ENCODE assay signal across 10 cellular contexts in genomic region chr7:130939285-130940095, GRCh38.
DNase-seq lines count a peak whose midpoint lies in the region; ATAC-seq and TF ChIP-seq lines count a peak whose summit lies in the region.
"Had no signal": no experiment of that assay in that cellular context is flagged by ENCODE, and none has a peak within 500 bp of the region (broad histone marks: within the 10 kb centered on the region; RNA-seq: fewer than 3 reads in every experiment).

No MANE protein-coding gene starts in this region.

- H3K4me3 ChIP-seq in tibial nerve: peak overlapping the region; percentile 16 to 49 (median 21)
- H3K4me3 ChIP-seq: lung had no signal

- no peak for DNase-seq in activated naive CD4-positive, alpha-beta T cell treated with anti-CD3 and anti-CD28 coated beads for 36 hours
- DNase-seq in activated naive CD4-positive, alpha-beta T cell treated with anti-CD3 and anti-CD28 coated beads, Interleukin-2, amount 50 U/mL, for 16 hours: no peak
- no peak for DNase-seq in activated naive CD8-positive, alpha-beta T cell treated with anti-CD3 and anti-CD28 coated beads, Interleukin-2, amount 50 U/mL, for 24 hours
- DNase-seq in kidney glomerular epithelial cell (lab: John Stamatoyannopoulos, UW) (peak; percentile 64), tibial nerve (ENCODE audit: low spot score in 2 of 2) (no peak), COLO829 (ENCODE audit: low spot score) (no peak), T1000 (lab: John Stamatoyannopoulos, UW) (no peak)
- no peak for DNase-seq in stimulated activated CD4-positive, alpha-beta T cell treated with anti-CD3 and anti-CD28 coated beads, Interleukin-1b, Interleukin-23, amount 100 ng/mL, for 48 hours
- DNase-seq: OCI-M1 had no signal

- H3K4me1 Mint-ChIP-seq in activated naive CD4-positive, alpha-beta T cell treated with anti-CD3 and anti-CD28 coated beads for 36 hours (ENCODE audit: low read depth): peaks cover 88% of the 10 kb centered on the region
- peaks cover 94% of the 10 kb centered on the region for H3K4me1 Mint-ChIP-seq in activated naive CD8-positive, alpha-beta T cell treated with anti-CD3 and anti-CD28 coated beads, Interleukin-2, amount 50 U/mL, for 24 hours

- TF ChIP-seq POLR2A in tibial nerve (IDR thresholded peaks at IDR 0.05): no peak

- H3K27ac ChIP-seq in tibial nerve: peak overlapping the region; percentile 8 to 92 (median 86)

- intact Hi-C loops in activated naive CD4-positive, alpha-beta T cell treated with anti-CD3 and anti-CD28 coated beads for 36 hours (cut with micrococcal nuclease): no loop called here

- WGBS in tibial nerve, 2 donors: 33 to 44% methylated on average over 3 of the region's 3 CpGs

- H3K9me3 Mint-ChIP-seq in activated naive CD4-positive, alpha-beta T cell treated with anti-CD3 and anti-CD28 coated beads for 36 hours: no peaks in the 10 kb centered on the region
- no peaks in the 10 kb centered on the region for H3K9me3 Mint-ChIP-seq in activated naive CD8-positive, alpha-beta T cell treated with anti-CD3 and anti-CD28 coated beads, Interleukin-2, amount 50 U/mL, for 24 hours

- H3K36me3 ChIP-seq in tibial nerve: peaks cover 0 to 15% (median 0%) of the 10 kb centered on the region in 3 donors

- H3K36me3 Mint-ChIP-seq in activated naive CD4-positive, alpha-beta T cell treated with anti-CD3 and anti-CD28 coated beads for 36 hours (ENCODE audit: low read depth): peaks cover 83% of the 10 kb centered on the region
- H3K36me3 Mint-ChIP-seq in activated naive CD8-positive, alpha-beta T cell treated with anti-CD3 and anti-CD28 coated beads, Interleukin-2, amount 50 U/mL, for 24 hours (ENCODE audit: low read depth): peaks cover 88% of the 10 kb centered on the region

- H3K27ac Mint-ChIP-seq in activated naive CD4-positive, alpha-beta T cell treated with anti-CD3 and anti-CD28 coated beads for 36 hours: peak overlapping the region; percentile 81
- peak overlapping the region; percentile 94 for H3K27ac Mint-ChIP-seq in activated naive CD8-positive, alpha-beta T cell treated with anti-CD3 and anti-CD28 coated beads, Interleukin-2, amount 50 U/mL, for 24 hours

- TF ChIP-seq EP300 in tibial nerve (IDR thresholded peaks at IDR 0.05): no peak

- CTCF ChIA-PET in activated naive CD4-positive, alpha-beta T cell treated with anti-CD3 and anti-CD28 coated beads for 36 hours (lab: Charles Lee): interaction anchor here (1.1 to 2.0 kb wide), 4 partner anchors 14 to 101 kb away, joined by 3 to 8 read pairs (median 4); no protein-coding TSS in a partner anchor

- H3K9me3 ChIP-seq in tibial nerve: no peaks in the 10 kb centered on the region

- ATAC-seq in activated naive CD8-positive, alpha-beta T cell treated with anti-CD3 and anti-CD28 coated beads, Interleukin-2, amount 50 U/mL, for 24 hours: no peak

- no peaks in the 10 kb centered on the region for H3K27me3 Mint-ChIP-seq in activated naive CD4-positive, alpha-beta T cell treated with anti-CD3 and anti-CD28 coated beads for 36 hours (ENCODE audit: low read depth)
- no peaks in the 10 kb centered on the region for H3K27me3 Mint-ChIP-seq in activated naive CD8-positive, alpha-beta T cell treated with anti-CD3 and anti-CD28 coated beads, Interleukin-2, amount 50 U/mL, for 24 hours

- H3K4me3 Mint-ChIP-seq in activated naive CD4-positive, alpha-beta T cell treated with anti-CD3 and anti-CD28 coated beads for 36 hours: peak overlapping the region; percentile 14
- peak overlapping the region; percentile 71 for H3K4me3 Mint-ChIP-seq in activated naive CD8-positive, alpha-beta T cell treated with anti-CD3 and anti-CD28 coated beads, Interleukin-2, amount 50 U/mL, for 24 hours

- no peak for TF ChIP-seq CTCF in tibial nerve (IDR thresholded peaks at IDR 0.05)

- peaks cover 0 to 76% (median 24%) of the 10 kb centered on the region in 4 donors for H3K4me1 ChIP-seq in tibial nerve

- H3K27me3 ChIP-seq in tibial nerve: no peaks in the 10 kb centered on the region
